Comparison of ENCODE assay signal across 1 cellular context in the genomic region with DNA sequence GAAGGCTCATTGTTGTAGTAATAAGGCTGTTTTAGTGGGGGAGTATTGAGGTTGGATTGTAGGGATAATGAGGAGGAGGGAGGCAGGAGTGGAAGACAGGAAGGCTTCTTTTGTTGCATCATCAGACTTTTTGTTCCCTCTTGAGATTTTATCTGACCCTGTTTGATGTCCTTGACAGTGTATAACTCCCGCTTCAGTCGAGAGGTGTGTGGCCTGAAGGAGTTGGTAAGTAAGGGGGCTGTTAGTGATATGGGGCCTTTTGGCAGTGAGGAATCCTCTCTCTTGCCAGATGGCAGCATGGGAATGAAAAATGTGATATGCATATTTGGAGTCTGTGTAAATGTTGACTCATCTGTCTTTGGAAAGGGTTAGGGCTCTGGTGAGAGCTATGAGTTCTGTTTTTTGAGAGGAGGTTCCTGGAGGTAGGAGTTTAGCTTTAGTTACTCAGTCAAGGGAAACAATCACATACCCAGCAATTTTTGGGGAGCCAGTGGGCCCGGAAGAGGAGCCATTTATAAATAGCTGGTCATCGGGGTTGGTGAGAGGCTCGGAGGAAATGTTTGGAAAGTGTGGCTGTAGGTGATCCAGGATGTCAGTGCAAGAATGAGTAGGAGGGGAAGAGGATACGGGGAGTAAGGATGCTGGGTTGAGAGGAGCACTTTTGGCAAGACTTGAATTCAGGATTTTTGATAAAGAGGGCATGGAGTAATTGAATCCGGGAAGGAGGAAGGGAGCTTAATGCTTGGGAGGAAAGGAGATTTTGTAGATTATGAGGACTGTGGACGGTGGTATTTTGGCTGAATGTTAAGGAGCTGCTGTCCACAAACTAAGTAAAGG.
TF ChIP-seq lines count a peak whose summit lies in the region.

No MANE protein-coding gene starts in this region.

TF ChIP-seq in K562, 482 proteins besides CTCF, POLR2A, EP300 and RAD21 (continued from another document and continues in another):
- TF ChIP-seq, protein P1, sequence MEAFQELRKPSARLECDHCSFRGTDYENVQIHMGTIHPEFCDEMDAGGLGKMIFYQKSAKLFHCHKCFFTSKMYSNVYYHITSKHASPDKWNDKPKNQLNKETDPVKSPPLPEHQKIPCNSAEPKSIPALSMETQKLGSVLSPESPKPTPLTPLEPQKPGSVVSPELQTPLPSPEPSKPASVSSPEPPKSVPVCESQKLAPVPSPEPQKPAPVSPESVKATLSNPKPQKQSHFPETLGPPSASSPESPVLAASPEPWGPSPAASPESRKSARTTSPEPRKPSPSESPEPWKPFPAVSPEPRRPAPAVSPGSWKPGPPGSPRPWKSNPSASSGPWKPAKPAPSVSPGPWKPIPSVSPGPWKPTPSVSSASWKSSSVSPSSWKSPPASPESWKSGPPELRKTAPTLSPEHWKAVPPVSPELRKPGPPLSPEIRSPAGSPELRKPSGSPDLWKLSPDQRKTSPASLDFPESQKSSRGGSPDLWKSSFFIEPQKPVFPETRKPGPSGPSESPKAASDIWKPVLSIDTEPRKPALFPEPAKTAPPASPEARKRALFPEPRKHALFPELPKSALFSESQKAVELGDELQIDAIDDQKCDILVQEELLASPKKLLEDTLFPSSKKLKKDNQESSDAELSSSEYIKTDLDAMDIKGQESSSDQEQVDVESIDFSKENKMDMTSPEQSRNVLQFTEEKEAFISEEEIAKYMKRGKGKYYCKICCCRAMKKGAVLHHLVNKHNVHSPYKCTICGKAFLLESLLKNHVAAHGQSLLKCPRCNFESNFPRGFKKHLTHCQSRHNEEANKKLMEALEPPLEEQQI (IDR thresholded peaks at IDR 0.05), result no peak
- TF ChIP-seq ETV5 (CRISPR knock-in tag; IDR thresholded peaks at IDR 0.05; ENCODE audit: low read depth) (no peak), CEBPG (CRISPR knock-in tag; IDR thresholded peaks at IDR 0.05) (peak; percentile 85), CEBPG (tag; conservative IDR thresholded peaks at IDR 0.05 in 1 of 2, IDR thresholded peaks at IDR 0.05 in 1 of 2) (peak; percentile 96), ZNF785 (CRISPR knock-in tag; IDR thresholded peaks at IDR 0.05) (no peak), HOXB6 (CRISPR knock-in tag; IDR thresholded peaks at IDR 0.05; ENCODE audit: borderline replicate concordance) (no peak), GABPB1 (CRISPR knock-in tag; IDR thresholded peaks at IDR 0.05) (no peak), ZNF174 (CRISPR knock-in tag; IDR thresholded peaks at IDR 0.05) (no peak), HSF4 (CRISPR knock-in tag; IDR thresholded peaks at IDR 0.05; ENCODE audit: borderline replicate concordance) (no peak), MAFG (tag; conservative IDR thresholded peaks at IDR 0.05) (peak; percentile 83), MCM5 (IDR thresholded peaks at IDR 0.05; ENCODE audit: low read depth) (no peak), ELF1 (tag; IDR thresholded peaks at IDR 0.05) (no peak), TAL1 (IDR thresholded peaks at IDR 0.05) (peak; percentile 53), ZNF696 (CRISPR knock-in tag; conservative IDR thresholded peaks at IDR 0.05) (no peak), STAT5A (IDR thresholded peaks at IDR 0.05; ENCODE audit: borderline replicate concordance, low read length) (no peak), CBX3 (IDR thresholded peaks at IDR 0.05; ENCODE audit: borderline replicate concordance in 1 of 2, low read length in 2 of 2) (no peak), THRAP3 (IDR thresholded peaks at IDR 0.05; ENCODE audit: borderline replicate concordance) (no peak), GTF2F1 (IDR thresholded peaks at IDR 0.05; ENCODE audit: low read depth, low read length) (no peak), MCM7 (IDR thresholded peaks at IDR 0.05) (no peak), SMARCA5 (IDR thresholded peaks at IDR 0.05) (peak; percentile 65; the same call in 1 of the 2 replicates), MIER1 (IDR thresholded peaks at IDR 0.05; ENCODE audit: low read depth) (no peak; the same call in 1 of the 2 replicates), SLC30A9 (CRISPR knock-in tag; IDR thresholded peaks at IDR 0.05) (no peak), SAFB (IDR thresholded peaks at IDR 0.05; ENCODE audit: borderline replicate concordance, low read depth, low read length) (no peak), ZFP36 (IDR thresholded peaks at IDR 0.05; ENCODE audit: low read depth, low read length, partially characterized antibody) (no peak), TFAM (CRISPR knock-in tag; conservative IDR thresholded peaks at IDR 0.05) (no peak), CBFA2T2 (conservative IDR thresholded peaks at IDR 0.05) (peak; percentile 60), XRCC4 (IDR thresholded peaks at IDR 0.05; ENCODE audit: extremely low read depth, insufficient read depth, insufficient read length) (no peak), ZNF253 (CRISPR knock-in tag; conservative IDR thresholded peaks at IDR 0.05) (no peak), FOXJ2 (tag; IDR thresholded peaks at IDR 0.05) (no peak), RBM22 (IDR thresholded peaks at IDR 0.05; ENCODE audit: low read depth, low read length, poor library complexity, severe bottlenecking) (no peak), RBBP5 (IDR thresholded peaks at IDR 0.05; ENCODE audit: borderline replicate concordance, insufficient read depth, low read length, poor library complexity, severe bottlenecking) (no peak), NFRKB (IDR thresholded peaks at IDR 0.05; ENCODE audit: low read depth) (0 out of 2 replicates have a peak, but pooled peaks have one; percentile 4), RAD51 (IDR thresholded peaks at IDR 0.05; ENCODE audit: borderline replicate concordance, low read depth) (0 out of 2 replicates have a peak, but pooled peaks have one; percentile 22), ZNF143 (CRISPR knock-in tag; IDR thresholded peaks at IDR 0.05) (no peak), ZZZ3 (IDR thresholded peaks at IDR 0.05) (no peak), CCAR2 (IDR thresholded peaks at IDR 0.05; ENCODE audit: low read depth, low read length) (no peak), PTTG1 (tag; IDR thresholded peaks at IDR 0.05; ENCODE audit: low read depth) (no peak), TRIM24 (IDR thresholded peaks at IDR 0.05) (peak; percentile 49 to 77), BCOR (IDR thresholded peaks at IDR 0.05) (no peak; the same call in 1 of the 2 replicates), HCFC1 (IDR thresholded peaks at IDR 0.05; ENCODE audit: low read depth, low read length) (no peak), JUND (IDR thresholded peaks at IDR 0.05; ENCODE audit: borderline replicate concordance, low read depth, low read length) (peak; percentile 85), JUND (tag; IDR thresholded peaks at IDR 0.05; ENCODE audit: borderline replicate concordance, low read depth, low read length) (peak; percentile 84; the same call in 2 of the 3 replicates), CREBBP (IDR thresholded peaks at IDR 0.05; ENCODE audit: low read depth, low read length) (no peak), NFYB (IDR thresholded peaks at IDR 0.05; ENCODE audit: extremely low read depth, insufficient read length) (no peak), SRSF3 (IDR thresholded peaks at IDR 0.05; ENCODE audit: insufficient read depth, low read length) (no peak), ARID1B (IDR thresholded peaks at IDR 0.05) (peak; percentile 85)
- TF ChIP-seq, protein P2, sequence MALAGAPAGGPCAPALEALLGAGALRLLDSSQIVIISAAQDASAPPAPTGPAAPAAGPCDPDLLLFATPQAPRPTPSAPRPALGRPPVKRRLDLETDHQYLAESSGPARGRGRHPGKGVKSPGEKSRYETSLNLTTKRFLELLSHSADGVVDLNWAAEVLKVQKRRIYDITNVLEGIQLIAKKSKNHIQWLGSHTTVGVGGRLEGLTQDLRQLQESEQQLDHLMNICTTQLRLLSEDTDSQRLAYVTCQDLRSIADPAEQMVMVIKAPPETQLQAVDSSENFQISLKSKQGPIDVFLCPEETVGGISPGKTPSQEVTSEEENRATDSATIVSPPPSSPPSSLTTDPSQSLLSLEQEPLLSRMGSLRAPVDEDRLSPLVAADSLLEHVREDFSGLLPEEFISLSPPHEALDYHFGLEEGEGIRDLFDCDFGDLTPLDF (CRISPR knock-in tag; IDR thresholded peaks at IDR 0.05), result no peak
- TF ChIP-seq, protein P3, sequence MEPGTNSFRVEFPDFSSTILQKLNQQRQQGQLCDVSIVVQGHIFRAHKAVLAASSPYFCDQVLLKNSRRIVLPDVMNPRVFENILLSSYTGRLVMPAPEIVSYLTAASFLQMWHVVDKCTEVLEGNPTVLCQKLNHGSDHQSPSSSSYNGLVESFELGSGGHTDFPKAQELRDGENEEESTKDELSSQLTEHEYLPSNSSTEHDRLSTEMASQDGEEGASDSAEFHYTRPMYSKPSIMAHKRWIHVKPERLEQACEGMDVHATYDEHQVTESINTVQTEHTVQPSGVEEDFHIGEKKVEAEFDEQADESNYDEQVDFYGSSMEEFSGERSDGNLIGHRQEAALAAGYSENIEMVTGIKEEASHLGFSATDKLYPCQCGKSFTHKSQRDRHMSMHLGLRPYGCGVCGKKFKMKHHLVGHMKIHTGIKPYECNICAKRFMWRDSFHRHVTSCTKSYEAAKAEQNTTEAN (CRISPR knock-in tag; IDR thresholded peaks at IDR 0.05), result no peak
- TF ChIP-seq, protein P4, sequence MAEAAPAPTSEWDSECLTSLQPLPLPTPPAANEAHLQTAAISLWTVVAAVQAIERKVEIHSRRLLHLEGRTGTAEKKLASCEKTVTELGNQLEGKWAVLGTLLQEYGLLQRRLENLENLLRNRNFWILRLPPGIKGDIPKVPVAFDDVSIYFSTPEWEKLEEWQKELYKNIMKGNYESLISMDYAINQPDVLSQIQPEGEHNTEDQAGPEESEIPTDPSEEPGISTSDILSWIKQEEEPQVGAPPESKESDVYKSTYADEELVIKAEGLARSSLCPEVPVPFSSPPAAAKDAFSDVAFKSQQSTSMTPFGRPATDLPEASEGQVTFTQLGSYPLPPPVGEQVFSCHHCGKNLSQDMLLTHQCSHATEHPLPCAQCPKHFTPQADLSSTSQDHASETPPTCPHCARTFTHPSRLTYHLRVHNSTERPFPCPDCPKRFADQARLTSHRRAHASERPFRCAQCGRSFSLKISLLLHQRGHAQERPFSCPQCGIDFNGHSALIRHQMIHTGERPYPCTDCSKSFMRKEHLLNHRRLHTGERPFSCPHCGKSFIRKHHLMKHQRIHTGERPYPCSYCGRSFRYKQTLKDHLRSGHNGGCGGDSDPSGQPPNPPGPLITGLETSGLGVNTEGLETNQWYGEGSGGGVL (CRISPR knock-in tag; IDR thresholded peaks at IDR 0.05), result no peak
- TF ChIP-seq, protein P5, sequence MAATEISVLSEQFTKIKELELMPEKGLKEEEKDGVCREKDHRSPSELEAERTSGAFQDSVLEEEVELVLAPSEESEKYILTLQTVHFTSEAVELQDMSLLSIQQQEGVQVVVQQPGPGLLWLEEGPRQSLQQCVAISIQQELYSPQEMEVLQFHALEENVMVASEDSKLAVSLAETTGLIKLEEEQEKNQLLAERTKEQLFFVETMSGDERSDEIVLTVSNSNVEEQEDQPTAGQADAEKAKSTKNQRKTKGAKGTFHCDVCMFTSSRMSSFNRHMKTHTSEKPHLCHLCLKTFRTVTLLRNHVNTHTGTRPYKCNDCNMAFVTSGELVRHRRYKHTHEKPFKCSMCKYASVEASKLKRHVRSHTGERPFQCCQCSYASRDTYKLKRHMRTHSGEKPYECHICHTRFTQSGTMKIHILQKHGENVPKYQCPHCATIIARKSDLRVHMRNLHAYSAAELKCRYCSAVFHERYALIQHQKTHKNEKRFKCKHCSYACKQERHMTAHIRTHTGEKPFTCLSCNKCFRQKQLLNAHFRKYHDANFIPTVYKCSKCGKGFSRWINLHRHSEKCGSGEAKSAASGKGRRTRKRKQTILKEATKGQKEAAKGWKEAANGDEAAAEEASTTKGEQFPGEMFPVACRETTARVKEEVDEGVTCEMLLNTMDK (IDR thresholded peaks at IDR 0.05; ENCODE audit: borderline replicate concordance, insufficient read depth, low read depth, low read length, poor library complexity, severe bottlenecking), result no peak
- TF ChIP-seq, protein P6, sequence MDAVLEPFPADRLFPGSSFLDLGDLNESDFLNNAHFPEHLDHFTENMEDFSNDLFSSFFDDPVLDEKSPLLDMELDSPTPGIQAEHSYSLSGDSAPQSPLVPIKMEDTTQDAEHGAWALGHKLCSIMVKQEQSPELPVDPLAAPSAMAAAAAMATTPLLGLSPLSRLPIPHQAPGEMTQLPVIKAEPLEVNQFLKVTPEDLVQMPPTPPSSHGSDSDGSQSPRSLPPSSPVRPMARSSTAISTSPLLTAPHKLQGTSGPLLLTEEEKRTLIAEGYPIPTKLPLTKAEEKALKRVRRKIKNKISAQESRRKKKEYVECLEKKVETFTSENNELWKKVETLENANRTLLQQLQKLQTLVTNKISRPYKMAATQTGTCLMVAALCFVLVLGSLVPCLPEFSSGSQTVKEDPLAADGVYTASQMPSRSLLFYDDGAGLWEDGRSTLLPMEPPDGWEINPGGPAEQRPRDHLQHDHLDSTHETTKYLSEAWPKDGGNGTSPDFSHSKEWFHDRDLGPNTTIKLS (IDR thresholded peaks at IDR 0.05; ENCODE audit: borderline replicate concordance, low read depth), result no peak
- TF ChIP-seq, protein P7, sequence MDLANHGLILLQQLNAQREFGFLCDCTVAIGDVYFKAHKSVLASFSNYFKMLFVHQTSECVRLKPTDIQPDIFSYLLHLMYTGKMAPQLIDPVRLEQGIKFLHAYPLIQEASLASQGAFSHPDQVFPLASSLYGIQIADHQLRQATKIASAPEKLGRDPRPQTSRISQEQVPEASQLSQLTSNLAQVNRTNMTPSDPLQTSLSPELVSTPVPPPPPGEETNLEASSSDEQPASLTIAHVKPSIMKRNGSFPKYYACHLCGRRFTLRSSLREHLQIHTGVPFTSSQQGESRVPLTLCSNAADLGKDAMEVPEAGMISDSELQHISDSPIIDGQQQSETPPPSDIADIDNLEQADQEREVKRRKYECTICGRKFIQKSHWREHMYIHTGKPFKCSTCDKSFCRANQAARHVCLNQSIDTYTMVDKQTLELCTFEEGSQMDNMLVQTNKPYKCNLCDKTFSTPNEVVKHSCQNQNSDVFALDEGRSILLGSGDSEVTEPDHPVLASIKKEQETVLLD (IDR thresholded peaks at IDR 0.05), result peak; percentile 16; the same call in 1 of the 2 replicates
- TF ChIP-seq, protein P8, sequence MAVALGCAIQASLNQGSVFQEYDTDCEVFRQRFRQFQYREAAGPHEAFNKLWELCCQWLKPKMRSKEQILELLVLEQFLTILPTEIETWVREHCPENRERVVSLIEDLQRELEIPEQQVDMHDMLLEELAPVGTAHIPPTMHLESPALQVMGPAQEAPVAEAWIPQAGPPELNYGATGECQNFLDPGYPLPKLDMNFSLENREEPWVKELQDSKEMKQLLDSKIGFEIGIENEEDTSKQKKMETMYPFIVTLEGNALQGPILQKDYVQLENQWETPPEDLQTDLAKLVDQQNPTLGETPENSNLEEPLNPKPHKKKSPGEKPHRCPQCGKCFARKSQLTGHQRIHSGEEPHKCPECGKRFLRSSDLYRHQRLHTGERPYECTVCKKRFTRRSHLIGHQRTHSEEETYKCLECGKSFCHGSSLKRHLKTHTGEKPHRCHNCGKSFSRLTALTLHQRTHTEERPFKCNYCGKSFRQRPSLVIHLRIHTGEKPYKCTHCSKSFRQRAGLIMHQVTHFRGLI (CRISPR knock-in tag; IDR thresholded peaks at IDR 0.05), result no peak
- TF ChIP-seq, protein P9, sequence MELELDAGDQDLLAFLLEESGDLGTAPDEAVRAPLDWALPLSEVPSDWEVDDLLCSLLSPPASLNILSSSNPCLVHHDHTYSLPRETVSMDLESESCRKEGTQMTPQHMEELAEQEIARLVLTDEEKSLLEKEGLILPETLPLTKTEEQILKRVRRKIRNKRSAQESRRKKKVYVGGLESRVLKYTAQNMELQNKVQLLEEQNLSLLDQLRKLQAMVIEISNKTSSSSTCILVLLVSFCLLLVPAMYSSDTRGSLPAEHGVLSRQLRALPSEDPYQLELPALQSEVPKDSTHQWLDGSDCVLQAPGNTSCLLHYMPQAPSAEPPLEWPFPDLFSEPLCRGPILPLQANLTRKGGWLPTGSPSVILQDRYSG (tag; conservative IDR thresholded peaks at IDR 0.05; ENCODE audit: low read depth), result no peak
- TF ChIP-seq, protein P10, sequence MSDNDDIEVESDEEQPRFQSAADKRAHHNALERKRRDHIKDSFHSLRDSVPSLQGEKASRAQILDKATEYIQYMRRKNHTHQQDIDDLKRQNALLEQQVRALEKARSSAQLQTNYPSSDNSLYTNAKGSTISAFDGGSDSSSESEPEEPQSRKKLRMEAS (CRISPR knock-in tag; IDR thresholded peaks at IDR 0.05), result no peak
